In genomic region chr21:28018741-28019669, GRCh38 we compare ENCODE assay signal across 9 cellular contexts.
DNase-seq lines count a peak whose midpoint lies in the region; ATAC-seq and TF ChIP-seq lines count a peak whose summit lies in the region.
"Had no signal": no experiment of that assay in that cellular context is flagged by ENCODE, and none has a peak within 500 bp of the region (broad histone marks: within the 10 kb centered on the region; RNA-seq: fewer than 3 reads in every experiment).

No MANE protein-coding gene starts in this region.

- H3K27me3 ChIP-seq in DND-41 (ENCODE audit: insufficient read depth, low read length, poor library complexity) (no peaks in the 10 kb centered on the region), SU-DHL-6 (ENCODE audit: low read length) (no peaks in the 10 kb centered on the region), lower lobe of right lung (ENCODE audit: low read depth) (no peaks in the 10 kb centered on the region), spleen (replicated peaks in 1 of 7) (no peaks in the 10 kb centered on the region)

- ATAC-seq in DND-41 (ENCODE audit: insufficient read depth, low read depth), result peak; percentile 89
- peak; percentile 64 for ATAC-seq in HG02759 (IDR thresholded peaks at IDR 0.05; ENCODE audit: unreplicated experiment)
- ATAC-seq in lower lobe of right lung, result peak; percentile 37 to 42
- ATAC-seq in GM19328 (IDR thresholded peaks at IDR 0.05; ENCODE audit: unreplicated experiment), result no peak

- no peak for TF ChIP-seq POLR2A in spleen (IDR thresholded peaks at IDR 0.05)

- H3K27ac ChIP-seq in DND-41 (ENCODE audit: low read length), result no peak overlapping the region
- no peak overlapping the region for H3K27ac ChIP-seq in SU-DHL-6 (ENCODE audit: low read depth, low read length)
- H3K27ac ChIP-seq in lower lobe of right lung, result no peak overlapping the region
- no peak overlapping the region for H3K27ac ChIP-seq in spleen

- 75 to 87% (median 79%) methylated on average over 10 to 15 of the region's 15 CpGs for WGBS in spleen, 5 donors

- H3K4me1 ChIP-seq in DND-41 (ENCODE audit: insufficient read depth, low read length), result no peaks in the 10 kb centered on the region
- no peaks in the 10 kb centered on the region for H3K4me1 ChIP-seq in lower lobe of right lung
- no peaks in the 10 kb centered on the region for H3K4me1 ChIP-seq in spleen

- H2AFZ ChIP-seq in DND-41 (ENCODE audit: low read depth, low read length), result no peak overlapping the region
- H2AFZ ChIP-seq in SU-DHL-6 (ENCODE audit: low read depth, low read length, severe bottlenecking), result no peak overlapping the region

- DNase-seq in DND-41, result peak; percentile 36
- DNase-seq in lower lobe of right lung, result no peak
- DNase-seq in epidermal melanocyte (ENCODE audit: insufficient read length, low spot score), result no peak
- no peak for DNase-seq in spleen
- no peak for DNase-seq in GF-D8 (lab: John Stamatoyannopoulos, UW)
- DNase-seq: stimulated activated CD4-positive, alpha-beta T cell treated with anti-CD3 and anti-CD28 coated beads, Interleukin-4, amount 100 ng/mL, for 1 hour had no signal

- H4K20me1 ChIP-seq in DND-41 (ENCODE audit: insufficient read depth, low read length), result no peaks in the 10 kb centered on the region
- H4K20me1 ChIP-seq in SU-DHL-6 (ENCODE audit: low read depth, low read length), result no peaks in the 10 kb centered on the region

- H3K36me3 ChIP-seq in DND-41 (ENCODE audit: insufficient read depth, low read length) (no peaks in the 10 kb centered on the region), SU-DHL-6 (ENCODE audit: low read length) (no peaks in the 10 kb centered on the region), lower lobe of right lung (no peaks in the 10 kb centered on the region), spleen (no peaks in the 10 kb centered on the region)

- H3K4me3 ChIP-seq in DND-41 (ENCODE audit: low read depth in 1 of 2, low read length in 2 of 2) (no peak overlapping the region), SU-DHL-6 (ENCODE audit: insufficient read depth, low read length, poor library complexity, severe bottlenecking) (no peak overlapping the region), lower lobe of right lung (no peak overlapping the region), spleen (no peak overlapping the region)

- no peaks in the 10 kb centered on the region for H3F3A ChIP-seq in SU-DHL-6 (ENCODE audit: insufficient read depth)

- TF ChIP-seq CTCF in DND-41 (IDR thresholded peaks at IDR 0.05; ENCODE audit: borderline replicate concordance, extremely low read depth, low read length, poor library complexity, severe bottlenecking) (no peak), SU-DHL-6 (IDR thresholded peaks at IDR 0.05; ENCODE audit: insufficient read depth, low read length, poor library complexity, severe bottlenecking) (no peak), lower lobe of right lung (IDR thresholded peaks at IDR 0.05) (no peak), spleen (IDR thresholded peaks at IDR 0.05 in 8 of 11, conservative IDR thresholded peaks at IDR 0.05 in 3 of 11) (peak in 1 of 11 experiments; percentile 6)

- no peaks in the 10 kb centered on the region for H3K79me2 ChIP-seq in DND-41 (ENCODE audit: insufficient read depth, low read length)
- H3K79me2 ChIP-seq in SU-DHL-6 (ENCODE audit: insufficient read depth, low read length), result no peaks in the 10 kb centered on the region

- H3K9ac ChIP-seq in DND-41 (ENCODE audit: low read depth, low read length), result no peak overlapping the region
- H3K9ac ChIP-seq in SU-DHL-6 (ENCODE audit: low read length), result no peak overlapping the region

- no peaks in the 10 kb centered on the region for H3K9me2 ChIP-seq in SU-DHL-6 (replicated peaks; ENCODE audit: insufficient read depth, low read length)

- H3K4me2 ChIP-seq in DND-41 (ENCODE audit: insufficient read depth, low read length), result no peak overlapping the region
- peak overlapping the region; percentile 31 for H3K4me2 ChIP-seq in SU-DHL-6 (ENCODE audit: low read depth, low read length, poor library complexity, severe bottlenecking)

- intact Hi-C loops in lower lobe of right lung (cut with DNase I) (no loop called here), spleen (cut with DNase I; ENCODE audit: low total_unique reads) (no loop called here)

- H3K9me3 ChIP-seq in DND-41 (ENCODE audit: insufficient read depth, low read length, severe bottlenecking) (no peaks in the 10 kb centered on the region), SU-DHL-6 (ENCODE audit: insufficient read depth, low read length) (no peaks in the 10 kb centered on the region), lower lobe of right lung (no peaks in the 10 kb centered on the region), spleen (no peaks in the 10 kb centered on the region)
